ENCODE assay signal across 9 cellular contexts in the genomic region with DNA sequence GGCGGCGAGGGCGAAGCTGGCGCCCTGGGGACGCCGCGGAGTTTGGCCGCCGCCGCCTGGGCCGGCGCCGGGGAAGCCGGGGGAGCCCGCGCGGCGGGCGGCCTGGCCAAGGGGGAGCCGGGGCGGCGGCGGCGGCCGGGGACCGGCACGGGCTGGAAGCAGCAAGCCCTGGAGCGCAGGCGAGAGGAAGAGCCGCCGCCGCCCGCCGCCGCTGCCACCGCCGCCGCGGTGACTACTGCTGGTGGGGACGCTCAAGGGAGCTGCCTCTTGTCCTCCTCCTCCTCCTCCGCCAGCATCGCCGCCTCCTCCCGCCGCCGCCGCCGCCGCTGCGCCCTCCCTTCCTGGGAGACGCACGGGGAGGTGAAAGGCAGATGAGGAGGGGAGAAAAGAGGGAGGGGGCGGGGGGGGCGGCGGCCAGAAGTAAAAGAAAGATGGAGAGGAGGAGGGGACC. TPM values are rescaled to one million over a fixed set of nuclear protein-coding genes. Genes with fewer than 3 reads are reported as not detected.
DNase-seq lines count a peak whose midpoint lies in the region; ATAC-seq and TF ChIP-seq lines count a peak whose summit lies in the region.
"Had no signal": no experiment of that assay in that cellular context is flagged by ENCODE, and none has a peak within 500 bp of the region (broad histone marks: within the 10 kb centered on the region; RNA-seq: fewer than 3 reads in every experiment).

No MANE protein-coding gene starts in this region.

- peak overlapping the region; percentile 8 to 34 for H3K27ac ChIP-seq in esophagus (ENCODE audit: low read depth in 2 of 2, low read length in 1 of 2)
- H3K27ac ChIP-seq in neural progenitor cell, result no peak overlapping the region
- H3K27ac ChIP-seq: VCaP had no signal

- DNase-seq in AG08395 (ENCODE audit: low spot score), result peak; percentile 21
- DNase-seq in LHCN-M2 (ENCODE audit: low read depth), result peak; percentile 66
- peak; percentile 74 for DNase-seq in neural progenitor cell (ENCODE audit: low spot score)
- no peak for DNase-seq in NCI-H187 (lab: John Stamatoyannopoulos, UW)
- DNase-seq in hippocampal formation (lab: John Stamatoyannopoulos, UW), result no peak

- peaks cover 26% of the 10 kb centered on the region for H4K20me1 ChIP-seq in neural progenitor cell (ENCODE audit: low read depth)

- ATAC-seq in HG02623 (IDR thresholded peaks at IDR 0.05; ENCODE audit: unreplicated experiment), result no peak
- no peak for ATAC-seq in HG02571 (IDR thresholded peaks at IDR 0.05; ENCODE audit: unreplicated experiment)

- peak overlapping the region; percentile 91 for H3K4me3 Mint-ChIP-seq in neural progenitor cell

- WGBS in esophagus, 2 donors, result 0 to 3% methylated on average over 38 to 55 of the region's 55 CpGs

- H3K9me3 ChIP-seq in esophagus (ENCODE audit: control insufficient read depth in 2 of 2, insufficient read depth in 1 of 2, low read depth in 1 of 2, low read length in 1 of 2), result no peaks in the 10 kb centered on the region
- H3K9me3 ChIP-seq in neural progenitor cell (ENCODE audit: low read depth), result no peaks in the 10 kb centered on the region

- peak overlapping the region; percentile 94 for H2AFZ ChIP-seq in neural progenitor cell (replicated peaks)

- H3K36me3 Mint-ChIP-seq in neural progenitor cell, result peaks cover 4% of the 10 kb centered on the region

- peaks cover 34% of the 10 kb centered on the region for H3K27me3 Mint-ChIP-seq in neural progenitor cell (ENCODE audit: insufficient read depth, low read depth)

- H3K36me3 ChIP-seq in esophagus (ENCODE audit: control insufficient read depth in 2 of 2, insufficient read depth in 2 of 2, low read length in 1 of 2), result no peaks in the 10 kb centered on the region
- H3K36me3 ChIP-seq in neural progenitor cell, result no peaks in the 10 kb centered on the region

- peaks cover 28% of the 10 kb centered on the region for H3F3A ChIP-seq in neural progenitor cell (ENCODE audit: low read depth)

- peaks cover 27% of the 10 kb centered on the region for H3K79me2 ChIP-seq in neural progenitor cell (ENCODE audit: low read depth)

- H3K4me3 ChIP-seq in esophagus (ENCODE audit: low read depth in 1 of 2, low read length in 2 of 2) (peak overlapping the region; percentile 43 to 59), neural progenitor cell (peak overlapping the region; percentile 91)

- peaks cover 32% of the 10 kb centered on the region for H3K4me1 Mint-ChIP-seq in neural progenitor cell

- no peak overlapping the region for H3K9ac ChIP-seq in neural progenitor cell

- peaks cover 4 to 20% of the 10 kb centered on the region in 2 donors for H3K4me1 ChIP-seq in esophagus (ENCODE audit: control insufficient read depth in 2 of 2, insufficient read depth in 2 of 2, low read length in 1 of 2)
- peaks cover 27% of the 10 kb centered on the region for H3K4me1 ChIP-seq in neural progenitor cell

- no peak for TF ChIP-seq CTCF in neural progenitor cell (IDR thresholded peaks at IDR 0.05)

- H3K27me3 ChIP-seq in esophagus (ENCODE audit: control insufficient read depth in 1 of 2, insufficient read depth in 2 of 2, low read length in 2 of 2) (peaks cover 10 to 22% of the 10 kb centered on the region in 2 donors), neural progenitor cell (peaks cover 90% of the 10 kb centered on the region)

- peak overlapping the region; percentile 97 for H3K4me2 ChIP-seq in neural progenitor cell

- no peak overlapping the region for H3K27ac Mint-ChIP-seq in neural progenitor cell

- H3K9me3 Mint-ChIP-seq in neural progenitor cell, result no peaks in the 10 kb centered on the region

RNA-seq across cellular contexts. Expression of gene PDE10A, which starts 1.0 kb away (rescaled TPM):
- total RNA-seq in LHCN-M2 (2014; rRNA removed) (17.9 and 21.6 TPM in 2 replicates), neural progenitor cell (ENCODE audit: low replicate concordance) (11.9 and 17.3 TPM in 2 replicates)
- 9.1 TPM for polyA plus RNA-seq in LHCN-M2 (2012)
- polyA plus RNA-seq in esophagus, result under 1 TPM; 0.21 to 0.28 TPM

Comparison
In these comparisons a context has a peak if more than half of its experiments do, and no peak if none do; other contexts are left out.
1. DNase-seq: peak in AG08395 (single experiment), LHCN-M2 (single experiment) and neural progenitor cell (single experiment); none in NCI-H187 (0 of 2) and hippocampal formation (0 of 2).